11 cellular contexts compared by ENCODE assay signal in genomic region chr18:57051586-57052044, GRCh38.
DNase-seq lines count a peak whose midpoint lies in the region; ATAC-seq, FAIRE-seq and TF ChIP-seq lines count a peak whose summit lies in the region.
"Had no signal": no experiment of that assay in that cellular context is flagged by ENCODE, and none has a peak within 500 bp of the region (broad histone marks: within the 10 kb centered on the region; RNA-seq: fewer than 3 reads in every experiment).

No MANE protein-coding gene starts in this region.

- no peak overlapping the region for H3K27ac Mint-ChIP-seq in neural progenitor cell

- WGBS in pancreas, 2 donors: 60 to 71% methylated on average over 4 of the region's 4 CpGs

- H3K27me3 ChIP-seq in pancreas (no peaks in the 10 kb centered on the region), neural progenitor cell (no peaks in the 10 kb centered on the region)

- H3K27ac ChIP-seq in pancreas: peak overlapping the region in 1 of 4 donors; percentile 4
- H3K27ac ChIP-seq in neural progenitor cell: no peak overlapping the region
- H3K27ac ChIP-seq: 22Rv1 had no signal

- no peak overlapping the region for H3K9ac ChIP-seq in neural progenitor cell

- H3K4me3 ChIP-seq in pancreas (no peak overlapping the region), neural progenitor cell (no peak overlapping the region)

- intact Hi-C loops in pancreas (cut with DNase I): no loop called here

- H2AFZ ChIP-seq in neural progenitor cell (replicated peaks): no peak overlapping the region

- H3K4me3 Mint-ChIP-seq in neural progenitor cell: no peak overlapping the region

- H3K9me3 Mint-ChIP-seq in neural progenitor cell: no peaks in the 10 kb centered on the region

- peaks cover 5% of the 10 kb centered on the region for H3K27me3 Mint-ChIP-seq in neural progenitor cell (ENCODE audit: insufficient read depth, low read depth)

- H4K20me1 ChIP-seq in neural progenitor cell (ENCODE audit: low read depth): no peaks in the 10 kb centered on the region

- peak; percentile 71 for ATAC-seq in HG02610 (IDR thresholded peaks at IDR 0.05; ENCODE audit: unreplicated experiment)
- ATAC-seq in pancreas: peak in 3 of 4 donors; percentile 24 to 55 (median 36)
- ATAC-seq: HCT116 had no signal

- H3K36me3 ChIP-seq in pancreas (no peaks in the 10 kb centered on the region), neural progenitor cell (no peaks in the 10 kb centered on the region)

- no peaks in the 10 kb centered on the region for H3K79me2 ChIP-seq in neural progenitor cell (ENCODE audit: low read depth)

- no peak overlapping the region for H3K4me2 ChIP-seq in neural progenitor cell

- H3F3A ChIP-seq in neural progenitor cell (ENCODE audit: low read depth): peaks cover 4% of the 10 kb centered on the region

- no peak for TF ChIP-seq CTCF in pancreas (IDR thresholded peaks at IDR 0.05)
- TF ChIP-seq CTCF in neural progenitor cell (IDR thresholded peaks at IDR 0.05): no peak

- DNase-seq in NCI-H1105 treated with DMSO at 0.1 percent for 48 hours (lab: John Stamatoyannopoulos, UW) (peak; percentile 12), NCI-H1105 (lab: John Stamatoyannopoulos, UW) (no peak), NCI-H345 treated with DMSO at 0.1 percent for 48 hours (lab: John Stamatoyannopoulos, UW; ENCODE audit: unreplicated experiment) (peak; percentile 17), pancreas (peak in 1 of 6 donors; percentile 22), MV-4-11 (lab: John Stamatoyannopoulos, UW) (no peak), neural progenitor cell (ENCODE audit: low spot score) (no peak), hippocampal formation (lab: John Stamatoyannopoulos, UW) (no peak)
- DNase-seq: retina had no signal

- H3K4me1 Mint-ChIP-seq in neural progenitor cell: peaks cover 3% of the 10 kb centered on the region

- no peak for FAIRE-seq in pancreas (lab: Jason Lieb, UNC)

- H3K9me3 ChIP-seq in pancreas: no peaks in the 10 kb centered on the region
- H3K9me3 ChIP-seq in neural progenitor cell (ENCODE audit: low read depth): no peaks in the 10 kb centered on the region

- H3K36me3 Mint-ChIP-seq in neural progenitor cell: no peaks in the 10 kb centered on the region

- H3K4me1 ChIP-seq in pancreas (no peaks in the 10 kb centered on the region), neural progenitor cell (peaks cover 18% of the 10 kb centered on the region)

Comparison
In these comparisons a context has a peak if more than half of its experiments do, and no peak if none do; other contexts are left out.
1. DNase-seq: peak in NCI-H1105 treated with DMSO at 0.1 percent for 48 hours (single experiment) and NCI-H345 treated with DMSO at 0.1 percent for 48 hours (single experiment); none in NCI-H1105 (single experiment), MV-4-11 (single experiment), neural progenitor cell (single experiment) and hippocampal formation (0 of 2).